39 cellular contexts compared by ENCODE assay signal in the genomic region with DNA sequence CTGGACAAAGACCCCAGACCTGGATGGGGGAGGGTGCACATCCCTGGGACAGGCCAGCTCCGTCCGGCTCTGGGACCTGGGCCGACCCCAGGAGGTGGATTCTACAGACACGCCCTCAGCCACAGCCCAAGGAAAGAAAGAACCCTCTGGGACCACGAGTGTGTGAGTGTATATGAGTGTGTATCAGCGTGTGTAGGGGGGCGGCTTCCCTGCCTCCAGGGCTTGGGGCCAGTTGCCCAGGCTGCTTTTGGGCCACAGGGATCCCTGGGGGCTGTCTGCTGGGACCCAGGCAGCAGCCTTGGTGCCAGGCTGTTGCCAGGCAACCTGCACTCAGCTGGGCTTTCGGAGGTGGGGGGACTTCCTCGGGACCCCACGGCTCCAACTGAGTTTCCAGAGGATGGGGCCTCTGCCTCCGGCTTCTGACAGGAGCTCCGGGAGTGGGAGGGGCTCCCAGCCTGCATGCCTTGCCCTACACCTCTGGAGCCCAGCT. TPM values are rescaled to one million over a fixed set of nuclear protein-coding genes. Genes with fewer than 3 reads are reported as not detected.
"Had no signal": no experiment of that assay in that cellular context is flagged by ENCODE, and none has a peak within 500 bp of the region (broad histone marks: within the 10 kb centered on the region; RNA-seq: fewer than 3 reads in every experiment).

No MANE protein-coding gene starts in this region.

- H3K4me3 ChIP-seq: breast epithelium, gastroesophageal sphincter, psoas muscle, right atrium auricular region, stomach, suprapubic skin, uterus had no signal

- H3K27ac ChIP-seq: breast epithelium, parathyroid adenoma, psoas muscle, suprapubic skin had no signal

- H3K27me3 ChIP-seq: breast epithelium, gastroesophageal sphincter, right atrium auricular region, stomach, suprapubic skin, uterus had no signal

- H3K9me3 Mint-ChIP-seq: activated B cell treated with CpG ODN at 0.5 μM for 24 hours; activated CD4-positive, alpha-beta memory T cell treated with anti-CD3 and anti-CD28 coated beads for 36 hours; activated CD4-positive, alpha-beta T cell treated with anti-CD3 and anti-CD28 coated beads, Interleukin-2, amount 10 ng/mL, durations not matched to agents 24 days and 14 days; activated naive CD4-positive, alpha-beta T cell treated with anti-CD3 and anti-CD28 coated beads, Interleukin-2, amount 50 U/mL, for 24 hours; activated naive CD8-positive, alpha-beta T cell treated with anti-CD3 and anti-CD28 coated beads, Interleukin-2, amount 50 U/mL, for 24 hours; activated T-helper 2 cell treated with anti-CD3 and anti-CD28 coated beads, Interferon-gamma antibody, Interleukin-2, Interleukin-4, amounts not matched to agents 10 μg/mL and 5 μg/mL and 100 μg/mL, durations not matched to agents 14 hours and 24 hours and 36 hours; dendritic cell treated with granulocyte-macrophage colony-stimulating factor and Interleukin-4, amounts not matched to agents 40 ng/mL and 50 ng/mL, for 4 days; mesothelial cell of epicardium; naive B cell; nephron progenitor cell; stimulated activated naive B cell treated with anti-CD40 and anti-IgM and Interleukin-4, amounts not matched to agents 10 μg/mL and 1 μg/mL and 100 μg/mL, for 72 hours; T-cell; T-helper 2 cell treated with Interferon-gamma antibody and Interleukin-4, amounts not matched to agents 5 μg/mL and 100 μg/mL, for 36 hours had no signal

- H3K4me1 Mint-ChIP-seq: activated B cell treated with CpG ODN at 0.5 μM for 24 hours; activated CD4-positive, alpha-beta T cell treated with anti-CD3 and anti-CD28 coated beads, Interleukin-2, amount 10 ng/mL, durations not matched to agents 24 days and 14 days; activated naive CD4-positive, alpha-beta T cell treated with anti-CD3 and anti-CD28 coated beads, Interleukin-2, amount 50 U/mL, for 24 hours; activated naive CD8-positive, alpha-beta T cell treated with anti-CD3 and anti-CD28 coated beads, Interleukin-2, amount 50 U/mL, for 24 hours; naive B cell; nephron progenitor cell had no signal

- H2AFZ ChIP-seq: parathyroid adenoma had no signal

- H3K36me3 ChIP-seq: breast epithelium, uterus had no signal

- H3K9me3 ChIP-seq: breast epithelium, gastroesophageal sphincter, psoas muscle, right atrium auricular region, stomach, suprapubic skin, uterus had no signal

- H3K4me3 Mint-ChIP-seq: activated B cell treated with CpG ODN at 0.5 μM for 24 hours; activated CD4-positive, alpha-beta memory T cell treated with anti-CD3 and anti-CD28 coated beads for 36 hours; activated CD4-positive, alpha-beta T cell treated with anti-CD3 and anti-CD28 coated beads, Interleukin-2, amount 10 ng/mL, durations not matched to agents 24 days and 14 days; activated naive CD4-positive, alpha-beta T cell treated with anti-CD3 and anti-CD28 coated beads, Interleukin-2, amount 50 U/mL, for 24 hours; activated naive CD8-positive, alpha-beta T cell treated with anti-CD3 and anti-CD28 coated beads, Interleukin-2, amount 50 U/mL, for 24 hours; dendritic cell treated with granulocyte-macrophage colony-stimulating factor and Interleukin-4, amounts not matched to agents 40 ng/mL and 50 ng/mL, for 4 days; mesothelial cell of epicardium; naive B cell; nephron progenitor cell; stimulated activated naive B cell treated with anti-CD40 and anti-IgM and Interleukin-4, amounts not matched to agents 10 μg/mL and 1 μg/mL and 100 μg/mL, for 72 hours; T-helper 2 cell treated with Interferon-gamma antibody and Interleukin-4, amounts not matched to agents 5 μg/mL and 100 μg/mL, for 36 hours had no signal

- H3K79me2 ChIP-seq: parathyroid adenoma had no signal

- H3K36me3 Mint-ChIP-seq: activated CD4-positive, alpha-beta memory T cell treated with anti-CD3 and anti-CD28 coated beads for 36 hours; activated naive CD4-positive, alpha-beta T cell treated with anti-CD3 and anti-CD28 coated beads, Interleukin-2, amount 50 U/mL, for 24 hours; mesothelial cell of epicardium; naive B cell; stimulated activated naive B cell treated with anti-CD40 and anti-IgM and Interleukin-4, amounts not matched to agents 10 μg/mL and 1 μg/mL and 100 μg/mL, for 72 hours had no signal

- H3K27ac Mint-ChIP-seq: activated B cell treated with CpG ODN at 0.5 μM for 24 hours; activated CD4-positive, alpha-beta memory T cell treated with anti-CD3 and anti-CD28 coated beads for 36 hours; activated CD4-positive, alpha-beta T cell treated with anti-CD3 and anti-CD28 coated beads, Interleukin-2, amount 10 ng/mL, durations not matched to agents 24 days and 14 days; activated naive CD4-positive, alpha-beta T cell treated with anti-CD3 and anti-CD28 coated beads, Interleukin-2, amount 50 U/mL, for 24 hours; activated naive CD8-positive, alpha-beta T cell treated with anti-CD3 and anti-CD28 coated beads, Interleukin-2, amount 50 U/mL, for 24 hours; activated T-helper 2 cell treated with anti-CD3 and anti-CD28 coated beads, Interferon-gamma antibody, Interleukin-2, Interleukin-4, amounts not matched to agents 10 μg/mL and 5 μg/mL and 100 μg/mL, durations not matched to agents 14 hours and 24 hours and 36 hours; dendritic cell treated with granulocyte-macrophage colony-stimulating factor and Interleukin-4, amounts not matched to agents 40 ng/mL and 50 ng/mL, for 4 days; mesothelial cell of epicardium; nephron progenitor cell; stimulated activated naive B cell treated with anti-CD40 and anti-IgM and Interleukin-4, amounts not matched to agents 10 μg/mL and 1 μg/mL and 100 μg/mL, for 72 hours; T-cell; T-helper 2 cell treated with Interferon-gamma antibody and Interleukin-4, amounts not matched to agents 5 μg/mL and 100 μg/mL, for 36 hours had no signal

- H3K4me1 ChIP-seq: parathyroid adenoma had no signal

- DNase-seq: activated B cell treated with CpG ODN at 0.5 μM for 24 hours; activated CD4-positive, alpha-beta memory T cell treated with anti-CD3 and anti-CD28 coated beads for 36 hours; activated CD4-positive, alpha-beta T cell treated with anti-CD3 and anti-CD28 coated beads, Interleukin-2, amount 10 ng/mL, durations not matched to agents 24 days and 14 days; activated CD8-positive, alpha-beta memory T cell treated with anti-CD3 and anti-CD28 coated beads, Interleukin-2, amount 50 U/mL, for 48 hours; activated naive CD8-positive, alpha-beta T cell treated with anti-CD3 and anti-CD28 coated beads, Interleukin-2, amount 50 U/mL, for 24 hours; activated T-cell treated with anti-CD3 and anti-CD28 coated beads, Interleukin-2, amount 50 U/mL, for 48 hours; amygdala; central memory CD4-positive, alpha-beta T cell; effector CD8-positive, alpha-beta T cell; hippocampal formation; left cardiac atrium; mammary epithelial cell; naive B cell; nephron progenitor cell; nucleus accumbens; stimulated activated CD4-positive, alpha-beta T cell treated with anti-CD3 and anti-CD28 coated beads, Interleukin-15, amount 100 ng/mL, for 24 hours; stimulated activated CD4-positive, alpha-beta T cell treated with anti-CD3 and anti-CD28 coated beads, Interleukin-2, amount 100 ng/mL, for 24 hours; stimulated activated naive B cell treated with anti-CD40 and anti-IgM and Interleukin-4, amounts not matched to agents 10 μg/mL and 1 μg/mL and 100 μg/mL, for 72 hours; stomach; trophoblast cell; uterus had no signal

- H3K27me3 Mint-ChIP-seq: activated CD4-positive, alpha-beta memory T cell treated with anti-CD3 and anti-CD28 coated beads for 36 hours; activated CD4-positive, alpha-beta T cell treated with anti-CD3 and anti-CD28 coated beads, Interleukin-2, amount 10 ng/mL, durations not matched to agents 24 days and 14 days; activated naive CD4-positive, alpha-beta T cell treated with anti-CD3 and anti-CD28 coated beads, Interleukin-2, amount 50 U/mL, for 24 hours; activated naive CD8-positive, alpha-beta T cell treated with anti-CD3 and anti-CD28 coated beads, Interleukin-2, amount 50 U/mL, for 24 hours; T-cell had no signal

- H3K9ac ChIP-seq: parathyroid adenoma had no signal

- ATAC-seq: activated naive CD8-positive, alpha-beta T cell treated with anti-CD3 and anti-CD28 coated beads, Interleukin-2, amount 50 U/mL, for 24 hours; gastroesophageal sphincter; left cardiac atrium; left ventricle myocardium superior; psoas muscle; stimulated activated naive B cell treated with anti-CD40 and anti-IgM and Interleukin-4, amounts not matched to agents 10 μg/mL and 1 μg/mL and 100 μg/mL, for 72 hours; T-cell had no signal

RNA-seq across cellular contexts. Expression of a gene that starts 21.9 kb away (rescaled TPM):
- total RNA-seq: activated B cell treated with CpG ODN at 0.5 μM for 24 hours; activated CD4-positive, alpha-beta memory T cell treated with anti-CD3 and anti-CD28 coated beads for 36 hours; activated CD4-positive, alpha-beta T cell treated with anti-CD3 and anti-CD28 coated beads, Interleukin-2, amount 10 ng/mL, durations not matched to agents 24 days and 14 days; activated CD8-positive, alpha-beta memory T cell treated with anti-CD3 and anti-CD28 coated beads for 36 hours; activated T-helper 2 cell treated with anti-CD3 and anti-CD28 coated beads, Interferon-gamma antibody, Interleukin-2, Interleukin-4, amounts not matched to agents 10 μg/mL and 5 μg/mL and 100 μg/mL, durations not matched to agents 14 hours and 24 hours and 36 hours; breast epithelium; fibroblast of lung; fibroblast of villous mesenchyme; gastroesophageal sphincter; left cardiac atrium; left ventricle myocardium superior; mammary epithelial cell; mesothelial cell of epicardium; psoas muscle; right atrium auricular region; stomach; T-cell; uterus had no signal
- polyA plus RNA-seq: esophagus, fibroblast of lung, keratinocyte, mammary epithelial cell, psoas muscle had no signal

RNA-seq across cellular contexts. Expression of a gene that starts 34.9 kb away (rescaled TPM):
- total RNA-seq: activated B cell treated with CpG ODN at 0.5 μM for 24 hours; activated CD4-positive, alpha-beta memory T cell treated with anti-CD3 and anti-CD28 coated beads for 36 hours; activated CD4-positive, alpha-beta T cell treated with anti-CD3 and anti-CD28 coated beads, Interleukin-2, amount 10 ng/mL, durations not matched to agents 24 days and 14 days; activated CD8-positive, alpha-beta memory T cell treated with anti-CD3 and anti-CD28 coated beads for 36 hours; activated T-helper 2 cell treated with anti-CD3 and anti-CD28 coated beads, Interferon-gamma antibody, Interleukin-2, Interleukin-4, amounts not matched to agents 10 μg/mL and 5 μg/mL and 100 μg/mL, durations not matched to agents 14 hours and 24 hours and 36 hours; breast epithelium; fibroblast of lung; fibroblast of villous mesenchyme; gastroesophageal sphincter; left cardiac atrium; left ventricle myocardium superior; mammary epithelial cell; mesothelial cell of epicardium; psoas muscle; right atrium auricular region; stomach; T-cell; uterus had no signal
- polyA plus RNA-seq: esophagus, fibroblast of lung, keratinocyte, mammary epithelial cell, psoas muscle, stomach had no signal

RNA-seq across cellular contexts. Expression of a gene that starts 45.1 kb away (rescaled TPM):
- total RNA-seq: activated B cell treated with CpG ODN at 0.5 μM for 24 hours; activated CD4-positive, alpha-beta memory T cell treated with anti-CD3 and anti-CD28 coated beads for 36 hours; activated CD4-positive, alpha-beta T cell treated with anti-CD3 and anti-CD28 coated beads, Interleukin-2, amount 10 ng/mL, durations not matched to agents 24 days and 14 days; activated CD8-positive, alpha-beta memory T cell treated with anti-CD3 and anti-CD28 coated beads for 36 hours; activated T-helper 2 cell treated with anti-CD3 and anti-CD28 coated beads, Interferon-gamma antibody, Interleukin-2, Interleukin-4, amounts not matched to agents 10 μg/mL and 5 μg/mL and 100 μg/mL, durations not matched to agents 14 hours and 24 hours and 36 hours; breast epithelium; fibroblast of lung; fibroblast of villous mesenchyme; gastroesophageal sphincter; left cardiac atrium; left ventricle myocardium superior; mammary epithelial cell; mesothelial cell of epicardium; psoas muscle; right atrium auricular region; stomach; T-cell; uterus had no signal
- polyA plus RNA-seq: esophagus, fibroblast of lung, keratinocyte, mammary epithelial cell, psoas muscle, stomach had no signal

RNA-seq across cellular contexts. Expression of a gene that starts 58.7 kb away (rescaled TPM):
- total RNA-seq: activated B cell treated with CpG ODN at 0.5 μM for 24 hours; activated CD4-positive, alpha-beta memory T cell treated with anti-CD3 and anti-CD28 coated beads for 36 hours; activated CD4-positive, alpha-beta T cell treated with anti-CD3 and anti-CD28 coated beads, Interleukin-2, amount 10 ng/mL, durations not matched to agents 24 days and 14 days; activated CD8-positive, alpha-beta memory T cell treated with anti-CD3 and anti-CD28 coated beads for 36 hours; activated T-helper 2 cell treated with anti-CD3 and anti-CD28 coated beads, Interferon-gamma antibody, Interleukin-2, Interleukin-4, amounts not matched to agents 10 μg/mL and 5 μg/mL and 100 μg/mL, durations not matched to agents 14 hours and 24 hours and 36 hours; breast epithelium; fibroblast of lung; fibroblast of villous mesenchyme; gastroesophageal sphincter; left cardiac atrium; left ventricle myocardium superior; mammary epithelial cell; mesothelial cell of epicardium; psoas muscle; right atrium auricular region; stomach; T-cell; uterus had no signal
- polyA plus RNA-seq: esophagus, fibroblast of lung, keratinocyte, mammary epithelial cell, psoas muscle, stomach had no signal
